ENCODE assay signal across 17 cellular contexts in the genomic region with DNA sequence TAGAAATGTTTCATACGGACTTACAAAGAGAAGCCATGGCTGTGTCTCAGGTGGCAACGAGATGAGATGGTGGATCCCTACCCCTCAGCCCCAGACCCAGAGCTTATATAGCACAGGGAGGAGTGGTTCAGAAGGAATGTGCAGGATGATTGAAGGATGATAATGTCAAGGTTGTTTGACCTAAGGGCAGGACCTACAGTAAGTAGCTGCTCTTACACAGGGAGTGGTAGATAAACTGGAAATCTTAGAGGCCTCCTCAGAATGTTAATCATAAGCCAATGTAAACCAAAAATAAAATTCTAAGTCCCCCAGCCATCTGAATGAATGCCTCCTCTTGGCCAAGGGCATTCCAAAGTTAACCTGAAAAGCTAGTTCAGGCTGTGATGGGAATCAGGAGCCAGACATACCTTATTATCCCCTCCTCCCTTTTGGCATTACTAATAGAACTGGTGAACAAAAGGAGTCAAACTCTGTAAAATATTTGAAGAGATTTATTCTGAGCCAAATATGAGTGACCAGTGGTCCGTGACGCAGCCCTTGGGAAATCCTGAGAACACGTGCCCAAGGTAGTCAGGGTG.
"Had no signal": no experiment of that assay in that cellular context is flagged by ENCODE, and none has a peak within 500 bp of the region (broad histone marks: within the 10 kb centered on the region; RNA-seq: fewer than 3 reads in every experiment).

No MANE protein-coding gene starts in this region.

- ATAC-seq: left cardiac atrium, natural killer cell had no signal

- H3K36me3 ChIP-seq: right atrium auricular region, spleen had no signal

- H3K27me3 ChIP-seq: right atrium auricular region had no signal

- H3K4me3 ChIP-seq: right atrium auricular region, spleen had no signal

- DNase-seq: activated CD4-positive, alpha-beta memory T cell treated with anti-CD3 and anti-CD28 coated beads, Interleukin-2, amount 10 ng/mL, durations not matched to agents 7 days and 5 days; activated CD4-positive, alpha-beta T cell treated with anti-CD3 and anti-CD28 coated beads for 48 hours; activated naive CD4-positive, alpha-beta T cell treated with anti-CD3 and anti-CD28 coated beads, Interleukin-2, amount 10 ng/mL, durations not matched to agents 7 days and 5 days; amygdala; cerebellar nuclear complex; cortex of kidney; foreskin melanocyte; glutamatergic neuron; hippocampal formation; left cardiac atrium; natural killer cell; spleen; stimulated activated CD4-positive, alpha-beta T cell treated with anti-CD3 and anti-CD28 coated beads, Interleukin-4, amount 100 ng/mL, for 1 hour; stimulated activated naive CD4-positive, alpha-beta T cell treated with Interleukin-2 at 50 U/mL for 16 hours; T-helper 2 cell had no signal

- H3K27ac ChIP-seq: right atrium auricular region, spleen had no signal

- FAIRE-seq: bronchial epithelial cell had no signal

- H3K4me1 ChIP-seq: right atrium auricular region, spleen had no signal
